ENCODE assay signal across 10 cellular contexts in genomic region chr10:48885376-48885775, GRCh38. TPM values are rescaled to one million over a fixed set of nuclear protein-coding genes. Genes with fewer than 3 reads are reported as not detected.
DNase-seq lines count a peak whose midpoint lies in the region; ATAC-seq and TF ChIP-seq lines count a peak whose summit lies in the region.
"Had no signal": no experiment of that assay in that cellular context is flagged by ENCODE, and none has a peak within 500 bp of the region (broad histone marks: within the 10 kb centered on the region; RNA-seq: fewer than 3 reads in every experiment).

No MANE protein-coding gene starts in this region.

- no peak overlapping the region for H3K27ac ChIP-seq in heart left ventricle
- H3K27ac ChIP-seq in testis, result no peak overlapping the region

- H3K4me1 ChIP-seq in heart left ventricle (no peaks in the 10 kb centered on the region), NT2/D1 (ENCODE audit: insufficient read depth, insufficient read length) (no peaks in the 10 kb centered on the region), testis (no peaks in the 10 kb centered on the region)

- TF ChIP-seq POLR2A in heart left ventricle (IDR thresholded peaks at IDR 0.05) (no peak), testis (IDR thresholded peaks at IDR 0.05) (no peak)

- H3K9me3 ChIP-seq in heart left ventricle (no peaks in the 10 kb centered on the region), NT2/D1 (ENCODE audit: insufficient read depth, low read length) (no peaks in the 10 kb centered on the region), testis (no peaks in the 10 kb centered on the region)

- no peak overlapping the region for H3K9ac ChIP-seq in NT2/D1 (ENCODE audit: insufficient read length, low read depth)

- no peaks in the 10 kb centered on the region for H3K27me3 ChIP-seq in heart left ventricle
- no peaks in the 10 kb centered on the region for H3K27me3 ChIP-seq in NT2/D1 (ENCODE audit: insufficient read depth, insufficient read length)
- H3K27me3 ChIP-seq in testis, result no peaks in the 10 kb centered on the region

- intact Hi-C loops in heart left ventricle (cut with DNase I), result loop anchor here in 2 of 10 donors (5.0 to 10.0 kb wide), 2 partner anchors 279 to 627 kb away; no protein-coding TSS in a partner anchor
- intact Hi-C loops in left cardiac atrium (cut with DNase I), result no loop called here
- intact Hi-C loops in testis (cut with DNase I; ENCODE audit: low total_unique reads), result no loop called here

- DNase-seq in heart left ventricle (no peak), left cardiac atrium (no peak), NT2/D1 (ENCODE audit: low read depth, low spot score) (peak; percentile 9), fibroblast of gingiva (ENCODE audit: low read depth) (peak; percentile 6), testis (peak; percentile 54), NCI-H1436 (lab: John Stamatoyannopoulos, UW) (no peak), hippocampal formation (lab: John Stamatoyannopoulos, UW) (no peak)
- DNase-seq: activated naive CD8-positive, alpha-beta T cell treated with anti-CD3 and anti-CD28 coated beads, Interleukin-2, amount 10 ng/mL, durations not matched to agents 7 days and 5 days; immature natural killer cell had no signal

- TF ChIP-seq CTCF in heart left ventricle (IDR thresholded peaks at IDR 0.05), result peak in 8 of 12 donors; percentile 16 to 54 (median 42)
- peak in 2 of 3 experiments; percentile 38 to 43 for TF ChIP-seq CTCF in testis (IDR thresholded peaks at IDR 0.05)

- H3K4me3 ChIP-seq in heart left ventricle (no peak overlapping the region), NT2/D1 (ENCODE audit: insufficient read length, low read depth) (no peak overlapping the region), testis (no peak overlapping the region)

- H3K36me3 ChIP-seq in heart left ventricle, result no peaks in the 10 kb centered on the region
- H3K36me3 ChIP-seq in NT2/D1 (ENCODE audit: insufficient read depth, insufficient read length, low read length), result no peaks in the 10 kb centered on the region
- H3K36me3 ChIP-seq in testis (ENCODE audit: low read depth, missing control alignments), result no peaks in the 10 kb centered on the region

- 47 to 51% (median 49%) methylated on average over 2 of the region's 2 CpGs for WGBS in heart left ventricle, 4 donors
- 39 to 41% methylated on average over 2 of the region's 2 CpGs for WGBS in testis, 2 donors

- no peak for ATAC-seq in heart left ventricle
- no peak for ATAC-seq in left cardiac atrium
- no peak for ATAC-seq in HG03039 (IDR thresholded peaks at IDR 0.05; ENCODE audit: unreplicated experiment)

RNA-seq across cellular contexts. Expression of gene LRRC18, which starts 54.3 kb away (rescaled TPM):
- total RNA-seq in heart left ventricle (not detected), left cardiac atrium (not detected), testis (10 to 100 TPM in 1 of 2 donors, 1 to 10 TPM in 1; 7.8 to 12.6 TPM)
- polyA plus RNA-seq in heart left ventricle (not detected), testis (ENCODE audit: insufficient read depth, low read depth, low replicate concordance) (23.1 TPM)
- polyA plus RNA-seq: immature natural killer cell had no signal

Comparison
In these comparisons a context has a peak if more than half of its experiments do, and no peak if none do; other contexts are left out.
1. DNase-seq: peak in NT2/D1 (single experiment), fibroblast of gingiva (single experiment) and testis (single experiment); none in heart left ventricle (0 of 5), left cardiac atrium (single experiment), NCI-H1436 (single experiment) and hippocampal formation (0 of 2).
2. RNA of gene LRRC18, which starts 54.3 kb away (total RNA-seq): 7.8 to 12.6 TPM in testis; not detected in left cardiac atrium and not detected in heart left ventricle; every median in the first group is over 4 times any median in the second.